ENCODE assay signal across 8 cellular contexts in genomic region chr1:151398691-151399065, GRCh38. TPM values are rescaled to one million over a fixed set of nuclear protein-coding genes. Genes with fewer than 3 reads are reported as not detected.
A peak's percentile ranks its signal among the peaks of the same experiment; 100 is the strongest.
DNase-seq lines count a peak whose midpoint lies in the region; ATAC-seq, FAIRE-seq and TF ChIP-seq lines count a peak whose summit lies in the region.

No MANE protein-coding gene starts in this region.

- H4K20me1 ChIP-seq in keratinocyte (ENCODE audit: control insufficient read depth, extremely low read depth, insufficient read depth, low read length), result no peaks in the 10 kb centered on the region

- H3K9me3 ChIP-seq in keratinocyte (ENCODE audit: control insufficient read depth, low read depth, low read length) (no peaks in the 10 kb centered on the region), tibial artery (no peaks in the 10 kb centered on the region)

- no peak for TF ChIP-seq CTCF in activated CD8-positive, alpha-beta T cell treated with anti-CD3 and anti-CD28 coated beads for 36 hours (IDR thresholded peaks at IDR 0.05)
- TF ChIP-seq CTCF in keratinocyte (optimal IDR thresholded peaks at IDR 0.05 in 1 of 3, IDR thresholded peaks at IDR 0.05 in 1 of 3, conservative IDR thresholded peaks at IDR 0.05 in 1 of 3; ENCODE audit: extremely low read depth in 1 of 3, insufficient read depth in 2 of 3, low read length in 3 of 3), result no peak
- no peak for TF ChIP-seq CTCF in tibial artery (IDR thresholded peaks at IDR 0.05)

- dilution Hi-C loops in keratinocyte (cut with MboI; ENCODE audit: extremely low pct_ligation_motif_present, low sequenced_read_pairs), result no loop called here

- H3K27me3 ChIP-seq in keratinocyte (ENCODE audit: control insufficient read depth, extremely low read depth, insufficient read depth, low read length) (no peaks in the 10 kb centered on the region), tibial artery (no peaks in the 10 kb centered on the region)

- no peaks in the 10 kb centered on the region for H3K9me3 Mint-ChIP-seq in activated CD8-positive, alpha-beta T cell treated with anti-CD3 and anti-CD28 coated beads for 36 hours

- H3K27me3 Mint-ChIP-seq in activated CD8-positive, alpha-beta T cell treated with anti-CD3 and anti-CD28 coated beads for 36 hours, result peaks cover 1% of the 10 kb centered on the region

- peak overlapping the region in 1 of 3 experiments; percentile 36 for H3K4me3 ChIP-seq in keratinocyte (ENCODE audit: control insufficient read depth in 2 of 3, extremely low read depth in 1 of 3, insufficient read depth in 2 of 3, low read depth in 1 of 3, low read length in 3 of 3)
- H3K4me3 ChIP-seq in tibial artery, result peak overlapping the region; percentile 83 to 93

- intact Hi-C loops in activated CD8-positive, alpha-beta T cell treated with anti-CD3 and anti-CD28 coated beads for 36 hours (cut with micrococcal nuclease), result no loop called here
- intact Hi-C loops in tibial artery (cut with DNase I; ENCODE audit: low total_unique reads), result loop anchor here (10.0 kb wide), 2 partner anchors 54 to 94 kb away; partner anchors contain the start of gene RFX5

- H3K9ac ChIP-seq in keratinocyte (ENCODE audit: control insufficient read depth, extremely low read depth, insufficient read depth, low read length), result peak overlapping the region; percentile 93

- H3K4me3 Mint-ChIP-seq in activated CD8-positive, alpha-beta T cell treated with anti-CD3 and anti-CD28 coated beads for 36 hours, result peak overlapping the region; percentile 86

- peak overlapping the region; percentile 28 for H2AFZ ChIP-seq in keratinocyte (ENCODE audit: control insufficient read depth, low read length)

- H3K4me1 Mint-ChIP-seq in activated CD8-positive, alpha-beta T cell treated with anti-CD3 and anti-CD28 coated beads for 36 hours (ENCODE audit: low read depth), result peaks cover 29% of the 10 kb centered on the region

- peak overlapping the region; percentile 96 for H3K27ac Mint-ChIP-seq in activated CD8-positive, alpha-beta T cell treated with anti-CD3 and anti-CD28 coated beads for 36 hours

- peak; percentile 12 for DNase-seq in activated naive CD4-positive, alpha-beta T cell treated with Interleukin-2 at 50 U/mL for 16 hours
- DNase-seq in activated naive CD4-positive, alpha-beta T cell treated with anti-CD3 and anti-CD28 coated beads, Interleukin-2, amount 50 U/mL, for 16 hours, result no peak
- peak; percentile 26 for DNase-seq in activated CD8-positive, alpha-beta T cell treated with anti-CD3 and anti-CD28 coated beads for 36 hours
- DNase-seq in keratinocyte (ENCODE audit: low read depth, low spot score), result no peak
- DNase-seq in tibial artery, result no peak
- no peak for DNase-seq in globus pallidus (ENCODE audit: low spot score)

- CTCF ChIA-PET in activated CD8-positive, alpha-beta T cell treated with anti-CD3 and anti-CD28 coated beads for 36 hours (lab: Charles Lee), result interaction anchor here (1.1 to 1.7 kb wide), 5 partner anchors 9 to 101 kb away, joined by 3 to 8 read pairs (median 3); no protein-coding TSS in a partner anchor

- peaks cover 32% of the 10 kb centered on the region for H3K36me3 Mint-ChIP-seq in activated CD8-positive, alpha-beta T cell treated with anti-CD3 and anti-CD28 coated beads for 36 hours (ENCODE audit: low read depth)

- no peaks in the 10 kb centered on the region for H3K9me1 ChIP-seq in keratinocyte (ENCODE audit: control insufficient read depth, extremely low read depth, insufficient read depth, low read length)

- no peak for FAIRE-seq in keratinocyte (lab: Jason Lieb, UNC)

- peak overlapping the region; percentile 39 for H3K4me2 ChIP-seq in keratinocyte (ENCODE audit: control insufficient read depth, extremely low read depth, insufficient read depth, low read depth, low read length)

- POLR2A ChIA-PET in activated CD8-positive, alpha-beta T cell treated with anti-CD3 and anti-CD28 coated beads for 36 hours (lab: Charles Lee), result interaction anchor here (0.8 to 2.3 kb wide), 12 partner anchors 26 to 190 kb away, joined by 3 to 11 read pairs (median 4); partner anchors contain the start of genes PI4KB and ZNF687

- peaks cover 12% of the 10 kb centered on the region for H3K4me1 ChIP-seq in keratinocyte (ENCODE audit: control insufficient read depth, extremely low read depth, insufficient read depth, low read length)
- H3K4me1 ChIP-seq in tibial artery, result peaks cover 0 to 18% (median 15%) of the 10 kb centered on the region in 4 donors

- H3K36me3 ChIP-seq in keratinocyte (ENCODE audit: control insufficient read depth in 2 of 2, extremely low read depth in 1 of 2, insufficient read depth in 2 of 2, low read length in 2 of 2), result peaks cover 11 to 23% of the 10 kb centered on the region in 2 experiments
- peaks cover 16 to 34% (median 32%) of the 10 kb centered on the region in 3 donors for H3K36me3 ChIP-seq in tibial artery

- ATAC-seq in activated CD8-positive, alpha-beta T cell treated with anti-CD3 and anti-CD28 coated beads for 36 hours, result no peak
- ATAC-seq in HG03439 (IDR thresholded peaks at IDR 0.05; ENCODE audit: unreplicated experiment) (no peak), HG03442 (IDR thresholded peaks at IDR 0.05; ENCODE audit: unreplicated experiment) (no peak)

- H3K27ac ChIP-seq in keratinocyte (ENCODE audit: control insufficient read depth, insufficient read depth, low read length) (peak overlapping the region; percentile 87), tibial artery (peak overlapping the region; percentile 91)

- peaks cover 22% of the 10 kb centered on the region for H3K79me2 ChIP-seq in keratinocyte (ENCODE audit: control insufficient read depth, insufficient read depth, low read length)

RNA-seq across cellular contexts. Expression of gene PSMB4, which starts 0.7 kb away (rescaled TPM):
- total RNA-seq in activated CD8-positive, alpha-beta T cell treated with anti-CD3 and anti-CD28 coated beads for 36 hours, result 100 to 1,000 TPM; 350 to 353 TPM
- polyA plus RNA-seq in keratinocyte, result 340 to 379 TPM (median 354 TPM) in 3 replicates
- 69.1 TPM for polyA plus RNA-seq in keratinocyte (2011; ENCODE audit: low read depth)
- polyA plus RNA-seq in keratinocyte (2011; cell fraction: cytosol; rRNA removed), result 351 and 417 TPM in 2 replicates
- polyA plus RNA-seq in keratinocyte (2011; cell fraction: nucleus; rRNA removed), result 388 and 398 TPM in 2 replicates
- polyA plus RNA-seq in keratinocyte (2012; ENCODE audit: low replicate concordance), result 251 and 306 TPM in 2 replicates
- polyA minus RNA-seq in keratinocyte, result 229 to 299 TPM (median 261 TPM) in 3 replicates
- polyA minus RNA-seq in keratinocyte (2011; cell fraction: cytosol; rRNA and poly(A)+ RNA removed), result 186 TPM
- 63.7 and 72.2 TPM in 2 replicates for polyA minus RNA-seq in keratinocyte (2011; cell fraction: nucleus; rRNA and poly(A)+ RNA removed)

RNA-seq across cellular contexts. Expression of gene SELENBP1, which starts 26.2 kb away (rescaled TPM):
- total RNA-seq in activated CD8-positive, alpha-beta T cell treated with anti-CD3 and anti-CD28 coated beads for 36 hours, result not detected
- 3.0 to 3.9 TPM (median 3.1 TPM) in 3 replicates for polyA plus RNA-seq in keratinocyte
- polyA plus RNA-seq in keratinocyte (2011; ENCODE audit: low read depth), result 0.89 TPM
- polyA plus RNA-seq in keratinocyte (2011; cell fraction: cytosol; rRNA removed), result 0.94 and 1.8 TPM in 2 replicates
- polyA plus RNA-seq in keratinocyte (2011; cell fraction: nucleus; rRNA removed), result 1.8 and 2.7 TPM in 2 replicates
- 0.82 and 2.8 TPM in 2 replicates for polyA plus RNA-seq in keratinocyte (2012; ENCODE audit: low replicate concordance)
- 1.7 to 6.9 TPM (median 3.1 TPM) in 3 replicates for polyA minus RNA-seq in keratinocyte
- not detected for polyA minus RNA-seq in keratinocyte (2011; cell fraction: cytosol; rRNA and poly(A)+ RNA removed)
- 0.53 and 1.2 TPM in 2 replicates for polyA minus RNA-seq in keratinocyte (2011; cell fraction: nucleus; rRNA and poly(A)+ RNA removed)

RNA-seq across cellular contexts. Expression of gene RFX5, which starts 51.6 kb away (rescaled TPM):
- total RNA-seq in activated CD8-positive, alpha-beta T cell treated with anti-CD3 and anti-CD28 coated beads for 36 hours, result 10 to 100 TPM; 55.6 to 55.7 TPM
- polyA plus RNA-seq in keratinocyte, result 35.0 to 61.9 TPM (median 55.4 TPM) in 3 replicates
- 3.4 TPM for polyA plus RNA-seq in keratinocyte (2011; ENCODE audit: low read depth)
- 28.6 and 48.7 TPM in 2 replicates for polyA plus RNA-seq in keratinocyte (2011; cell fraction: cytosol; rRNA removed)
- polyA plus RNA-seq in keratinocyte (2011; cell fraction: nucleus; rRNA removed), result 68.3 and 71.6 TPM in 2 replicates
- 11.1 and 28.3 TPM in 2 replicates for polyA plus RNA-seq in keratinocyte (2012; ENCODE audit: low replicate concordance)
- 51.3 to 174 TPM (median 62.4 TPM) in 3 replicates for polyA minus RNA-seq in keratinocyte
- polyA minus RNA-seq in keratinocyte (2011; cell fraction: cytosol; rRNA and poly(A)+ RNA removed), result 34.5 TPM
- 31.4 and 44.1 TPM in 2 replicates for polyA minus RNA-seq in keratinocyte (2011; cell fraction: nucleus; rRNA and poly(A)+ RNA removed)

Comparison
In these comparisons a context has a peak if more than half of its experiments do, and no peak if none do; other contexts are left out.
1. DNase-seq: peak in activated naive CD4-positive, alpha-beta T cell treated with Interleukin-2 at 50 U/mL for 16 hours (single experiment) and activated CD8-positive, alpha-beta T cell treated with anti-CD3 and anti-CD28 coated beads for 36 hours (single experiment); none in activated naive CD4-positive, alpha-beta T cell treated with anti-CD3 and anti-CD28 coated beads, Interleukin-2, amount 50 U/mL, for 16 hours (single experiment), keratinocyte (single experiment), tibial artery (0 of 2) and globus pallidus (single experiment).